Comparison of ENCODE assay signal across 13 cellular contexts in genomic region chr5:14816374-14816998, GRCh38. TPM values are rescaled to one million over a fixed set of nuclear protein-coding genes. Genes with fewer than 3 reads are reported as not detected.
A peak's percentile ranks its signal among the peaks of the same experiment; 100 is the strongest.
DNase-seq lines count a peak whose midpoint lies in the region; ATAC-seq and TF ChIP-seq lines count a peak whose summit lies in the region.
"Had no signal": no experiment of that assay in that cellular context is flagged by ENCODE, and none has a peak within 500 bp of the region (broad histone marks: within the 10 kb centered on the region; RNA-seq: fewer than 3 reads in every experiment).

No MANE protein-coding gene starts in this region.

- H3K79me1 ChIP-seq in mesenchymal stem cell (replicated peaks; ENCODE audit: low read length, poor library complexity, severe bottlenecking), result no peaks in the 10 kb centered on the region

- H4K8ac ChIP-seq in mesenchymal stem cell (ENCODE audit: low read length), result no peak overlapping the region

- no peaks in the 10 kb centered on the region for H3K9me3 ChIP-seq in mesenchymal stem cell (ENCODE audit: control insufficient read depth, low read length)
- H3K9me3 ChIP-seq: vagina had no signal

- H2BK15ac ChIP-seq in mesenchymal stem cell (ENCODE audit: low read depth, poor library complexity, severe bottlenecking), result no peak overlapping the region

- H3K14ac ChIP-seq in mesenchymal stem cell (ENCODE audit: low read length in 2 of 2), result no peak overlapping the region

- no peak overlapping the region for H3K4me2 ChIP-seq in mesenchymal stem cell (ENCODE audit: low read length, poor library complexity, severe bottlenecking)

- no peak overlapping the region for H2BK120ac ChIP-seq in mesenchymal stem cell (ENCODE audit: low read depth, low read length)

- H3K4ac ChIP-seq in mesenchymal stem cell (ENCODE audit: low read depth in 1 of 2, low read length in 2 of 2), result no peak overlapping the region

- peak overlapping the region; percentile 8 for H3K9ac ChIP-seq in mesenchymal stem cell (ENCODE audit: low read length)

- ATAC-seq in GM18498 (IDR thresholded peaks at IDR 0.05; ENCODE audit: unreplicated experiment) (no peak), HG03571 (IDR thresholded peaks at IDR 0.05; ENCODE audit: unreplicated experiment) (no peak)

- H3K36me3 ChIP-seq in brain microvascular endothelial cell (replicated peaks) (no peaks in the 10 kb centered on the region), mesenchymal stem cell (ENCODE audit: control insufficient read depth in 1 of 2, insufficient read depth in 2 of 2, low read depth in 1 of 2, low read length in 2 of 2) (peaks cover 0 to 9% of the 10 kb centered on the region in 2 experiments)
- H3K36me3 ChIP-seq: vagina had no signal

- H3K36me3 Mint-ChIP-seq in HFFc6 (ENCODE audit: low read depth) (no peaks in the 10 kb centered on the region; the same call in 1 of the 2 replicates), CD14-positive monocyte (peaks cover 0 to 3% of the 10 kb centered on the region in 2 donors)

- H2AK5ac ChIP-seq in mesenchymal stem cell (ENCODE audit: low read length, severe bottlenecking), result no peak overlapping the region

- TF ChIP-seq CTCF in AG10803 (conservative IDR thresholded peaks at IDR 0.05; ENCODE audit: low read length), result no peak
- TF ChIP-seq CTCF in HFFc6 (IDR thresholded peaks at IDR 0.05), result no peak
- TF ChIP-seq CTCF in brain microvascular endothelial cell (IDR thresholded peaks at IDR 0.05; ENCODE audit: low read depth, low read length, missing control alignments), result no peak
- no peak for TF ChIP-seq CTCF in GM10266 (IDR thresholded peaks at IDR 0.05; ENCODE audit: control insufficient read depth, insufficient read depth, low read depth, missing control alignments)
- TF ChIP-seq CTCF in CD14-positive monocyte (IDR thresholded peaks at IDR 0.05), result no peak

- H3K27me3 Mint-ChIP-seq in HFFc6 (ENCODE audit: insufficient read depth), result peaks cover 2% of the 10 kb centered on the region
- peaks cover 0 to 2% (median 0%) of the 10 kb centered on the region in 3 donors for H3K27me3 Mint-ChIP-seq in CD14-positive monocyte (ENCODE audit: low read depth in 3 of 3)

- peaks cover 46% of the 10 kb centered on the region for H3K4me1 Mint-ChIP-seq in HFFc6 (ENCODE audit: low read depth)
- peaks cover 12% of the 10 kb centered on the region for H3K4me1 Mint-ChIP-seq in CD14-positive monocyte

- H3K27me3 ChIP-seq in brain microvascular endothelial cell (replicated peaks), result no peaks in the 10 kb centered on the region
- no peaks in the 10 kb centered on the region for H3K27me3 ChIP-seq in mesenchymal stem cell (ENCODE audit: control insufficient read depth in 1 of 2, insufficient read depth in 1 of 2, low read length in 2 of 2)
- H3K27me3 ChIP-seq: vagina had no signal

- no peaks in the 10 kb centered on the region for H3K9me3 Mint-ChIP-seq in HFFc6
- H3K9me3 Mint-ChIP-seq in CD14-positive monocyte, result peaks cover 0 to 4% (median 0%) of the 10 kb centered on the region in 7 donors

- H3K4me3 ChIP-seq in AG10803 (ENCODE audit: low read length) (peak overlapping the region; percentile 20), brain microvascular endothelial cell (ENCODE audit: low read depth, low read length) (no peak overlapping the region), mesenchymal stem cell (ENCODE audit: insufficient read depth in 1 of 2, low read depth in 1 of 2, low read length in 2 of 2) (no peak overlapping the region)
- H3K4me3 ChIP-seq: vagina had no signal

- DNase-seq in AG10803 (ENCODE audit: low read depth) (peak; percentile 36), HFFc6 (no peak), brain microvascular endothelial cell (no peak), mesenchymal stem cell (no peak), GM10266 (ENCODE audit: extremely low spot score) (no peak), CD14-positive monocyte (ENCODE audit: low spot score) (no peak)
- DNase-seq: activated CD4-positive, alpha-beta T cell treated with anti-CD3 and anti-CD28 coated beads for 1 hour; effector memory CD4-positive, alpha-beta T cell; islet precursor cell; NCI-H1436 had no signal

- H4K91ac ChIP-seq in mesenchymal stem cell (ENCODE audit: low read length), result no peak overlapping the region

- H3K27ac Mint-ChIP-seq in HFFc6 (0 out of 2 replicates have a peak overlapping the region, but pooled peaks have one; percentile 5), CD14-positive monocyte (no peak overlapping the region)

- 80% methylated on average over 8 of the region's 11 CpGs for WGBS in mesenchymal stem cell

- H2BK12ac ChIP-seq in mesenchymal stem cell (ENCODE audit: low read length in 2 of 2), result no peak overlapping the region

- no peak overlapping the region for H3K23ac ChIP-seq in mesenchymal stem cell (ENCODE audit: low read length in 2 of 2)

- H3K4me3 Mint-ChIP-seq in HFFc6 (no peak overlapping the region), CD14-positive monocyte (no peak overlapping the region)

- H2BK5ac ChIP-seq in mesenchymal stem cell (ENCODE audit: low read depth, low read length, poor library complexity, severe bottlenecking), result no peak overlapping the region

- H3K18ac ChIP-seq in mesenchymal stem cell (ENCODE audit: low read depth in 1 of 2, low read length in 2 of 2), result no peak overlapping the region

- in situ Hi-C loops in brain microvascular endothelial cell (cut with HindIII; ENCODE audit: low pct_ligation_motif_present, low sequenced_read_pairs), result no loop called here

- H2AFZ ChIP-seq in mesenchymal stem cell (ENCODE audit: low read depth, low read length), result no peak overlapping the region

- H3K4me1 ChIP-seq in mesenchymal stem cell (ENCODE audit: control insufficient read depth, insufficient read depth, low read depth, low read length), result no peaks in the 10 kb centered on the region

- peak overlapping the region; percentile 62 for H3K27ac ChIP-seq in brain microvascular endothelial cell
- no peak overlapping the region for H3K27ac ChIP-seq in mesenchymal stem cell (ENCODE audit: low read length, poor library complexity, severe bottlenecking)
- H3K27ac ChIP-seq: vagina had no signal

- intact Hi-C loops in CD14-positive monocyte (cut with micrococcal nuclease), result no loop called here

RNA-seq across cellular contexts. Expression of gene ANKH, which starts 55.1 kb away (rescaled TPM):
- total RNA-seq in HFFc6 (2021; fragmentation: NEBNext Ultra II Directional; extraction: Animal tissue kit (Norgen Biotek cat#: 25700)), result 10 to 100 TPM; 32.5 to 35.7 (median 33.0) TPM
- polyA plus RNA-seq in mesenchymal stem cell (2013, experiment 1 of 2), result 4.8 TPM
- 5.1 TPM for polyA plus RNA-seq in mesenchymal stem cell (2013, experiment 2 of 2)
- 1 to 10 TPM; 2.4 to 3.1 TPM for polyA plus RNA-seq in CD14-positive monocyte
